26 cellular contexts compared by ENCODE assay signal in the genomic region with DNA sequence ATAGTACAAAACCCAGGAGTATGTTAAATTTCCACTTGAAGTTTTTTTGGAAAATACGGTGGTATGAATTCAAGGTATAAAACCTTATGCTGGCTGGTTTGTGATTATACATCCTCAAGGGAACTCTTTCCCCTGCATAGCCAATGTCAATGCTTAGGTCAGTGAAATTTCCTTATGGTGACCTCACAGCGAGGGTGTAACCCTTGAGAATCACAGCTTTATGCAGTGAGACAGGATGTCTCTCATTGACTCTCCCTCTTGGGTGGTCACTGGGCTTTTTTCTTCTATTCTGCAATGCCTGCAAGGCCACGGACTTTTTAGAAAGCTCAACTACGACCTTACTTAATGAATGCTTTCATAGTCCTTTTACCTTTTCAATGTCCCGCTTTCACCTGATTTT.
"Had no signal": no experiment of that assay in that cellular context is flagged by ENCODE, and none has a peak within 500 bp of the region (broad histone marks: within the 10 kb centered on the region; RNA-seq: fewer than 3 reads in every experiment).

No MANE protein-coding gene starts in this region.

- H2AFZ ChIP-seq: hepatocyte had no signal

- H3K4me1 ChIP-seq: pancreas, prostate gland, right lobe of liver, upper lobe of left lung, vagina had no signal

- H3K79me2 ChIP-seq: hepatocyte had no signal

- H3K27me3 ChIP-seq: hepatocyte, pancreas, right lobe of liver, tibial nerve, upper lobe of left lung, vagina had no signal

- H3K4me2 ChIP-seq: hepatocyte, smooth muscle cell had no signal

- H3K27ac ChIP-seq: hepatocyte, pancreas, prostate gland, right lobe of liver, upper lobe of left lung, vagina had no signal

- H3K9me3 ChIP-seq: mucosa of descending colon, pancreas, prostate gland, right lobe of liver, tibial nerve, upper lobe of left lung, vagina had no signal

- H3K4me3 ChIP-seq: hepatocyte, lung, mucosa of descending colon, pancreas, prostate gland, right lobe of liver, smooth muscle cell, tibial nerve, upper lobe of left lung, vagina had no signal

- H3K36me3 ChIP-seq: pancreas, prostate gland, right lobe of liver, upper lobe of left lung, vagina had no signal

- DNase-seq: kidney glomerular epithelial cell; left cardiac atrium; midbrain; mucosa of descending colon; naive thymus-derived CD4-positive, alpha-beta T cell; nucleus accumbens; pancreas; posterior cingulate gyrus; right lobe of liver; stimulated activated CD4-positive, alpha-beta T cell treated with anti-CD3 and anti-CD28 coated beads, Interleukin-1b, Interleukin-23, amount 100 ng/mL, for 48 hours; stimulated activated CD4-positive, alpha-beta T cell treated with anti-CD3 and anti-CD28 coated beads, Interleukin-2, amount 100 ng/mL, for 48 hours; stimulated activated CD4-positive, alpha-beta T cell treated with anti-CD3 and anti-CD28 coated beads, Interleukin-4, amount 100 ng/mL, for 4 hours; stimulated activated CD8-positive, alpha-beta memory T cell treated with anti-CD3 and anti-CD28 coated beads, Interleukin-4, amount 100 ng/mL, for 48 hours; stimulated activated naive CD4-positive, alpha-beta T cell treated with Interleukin-2 at 50 U/mL for 16 hours; stimulated activated naive CD8-positive, alpha-beta T cell treated with anti-CD3 and anti-CD28 coated beads, Interleukin-15, amount 100 ng/mL, for 72 hours; substantia nigra; upper lobe of left lung had no signal

- ATAC-seq: left cardiac atrium; left lobe of liver; mucosa of descending colon; naive thymus-derived CD4-positive, alpha-beta T cell; natural killer cell treated with Interleukin-12 subunit alpha and Interleukin-12 subunit beta and Interleukin-15 and Interleukin-18, amount 100 ng/mL, for 72 hours; pancreas; right lobe of liver; stimulated activated memory B cell treated with anti-CD40 and anti-IgM and Interleukin-4, amounts not matched to agents 10 μg/mL and 1 μg/mL and 100 μg/mL, for 72 hours; stimulated activated naive CD8-positive, alpha-beta T cell treated with anti-CD3 and anti-CD28 coated beads, Interleukin-15, amount 100 ng/mL, for 72 hours had no signal
